10 cellular contexts compared by ENCODE assay signal in genomic region chr12:107122452-107122958, GRCh38. TPM values are rescaled to one million over a fixed set of nuclear protein-coding genes. Genes with fewer than 3 reads are reported as not detected.
DNase-seq lines count a peak whose midpoint lies in the region; FAIRE-seq and TF ChIP-seq lines count a peak whose summit lies in the region.
"Had no signal": no experiment of that assay in that cellular context is flagged by ENCODE, and none has a peak within 500 bp of the region (broad histone marks: within the 10 kb centered on the region; RNA-seq: fewer than 3 reads in every experiment).

No MANE protein-coding gene starts in this region.

- TF ChIP-seq POLR2A in H1 (IDR thresholded peaks at IDR 0.05; ENCODE audit: control extremely low read depth in 1 of 2, low read depth in 2 of 2, low read length in 2 of 2) = no peak

- H3K27ac ChIP-seq in H1 (ENCODE audit: low read depth, low read length) = no peak overlapping the region
- H3K27ac ChIP-seq: 22Rv1 had no signal

- H3K79me1 ChIP-seq in H1 (ENCODE audit: low read depth, low read length) = no peaks in the 10 kb centered on the region

- POLR2A ChIA-PET in H1 (lab: Charles Lee; ENCODE audit: partially characterized antibody) = no interaction called here

- H2BK15ac ChIP-seq in H1 (ENCODE audit: low read length) = no peak overlapping the region

- no peak overlapping the region for H2AK5ac ChIP-seq in H1 (ENCODE audit: low read depth, low read length)

- H3K9me3 ChIP-seq in H1 (ENCODE audit: insufficient read depth in 2 of 2, low read depth in 1 of 2, low read length in 1 of 2) = no peaks in the 10 kb centered on the region

- no peak overlapping the region for H3K56ac ChIP-seq in H1 (replicated peaks; ENCODE audit: insufficient read length, low read depth, low read length)

- H4K20me1 ChIP-seq in H1 (replicated peaks in 1 of 2; ENCODE audit: control insufficient read depth in 1 of 2, insufficient read depth in 2 of 2, low read length in 2 of 2) = no peaks in the 10 kb centered on the region

- H3K4me2 ChIP-seq in H1 (ENCODE audit: insufficient read depth in 1 of 2, low read depth in 2 of 2, low read length in 2 of 2) = peak overlapping the region; percentile 16 to 35; a peak in 2 of 4 replicates

- H2BK12ac ChIP-seq in H1 (ENCODE audit: low read depth, low read length) = no peak overlapping the region

- peaks cover 0 to 8% (median 1%) of the 10 kb centered on the region in 4 experiments; a peak in 4 of 7 replicates for H3K4me1 ChIP-seq in H1 (replicated peaks in 1 of 4; ENCODE audit: control insufficient read depth in 3 of 4, insufficient read depth in 4 of 4, low read length in 3 of 4)

- H3K4ac ChIP-seq in H1 (replicated peaks; ENCODE audit: insufficient read length, low read depth, low read length) = no peak overlapping the region

- no peak overlapping the region for H4K91ac ChIP-seq in H1 (replicated peaks; ENCODE audit: insufficient read length, low read length)

- no peak for TF ChIP-seq CTCF in H1 (IDR thresholded peaks at IDR 0.05; ENCODE audit: control extremely low read depth in 1 of 3, insufficient read depth in 1 of 3, low read depth in 1 of 3, low read length in 3 of 3)

- H3K23me2 ChIP-seq in H1 (ENCODE audit: low read depth, low read length) = no peaks in the 10 kb centered on the region

- H2BK20ac ChIP-seq in H1 (ENCODE audit: low read length) = no peak overlapping the region

- H2BK120ac ChIP-seq in H1 (replicated peaks; ENCODE audit: low read depth, low read length) = no peak overlapping the region

- 62% methylated on average over 3 of the region's 3 CpGs; no CpG with 5 or more reads in 1 of the 2 experiments for WGBS in H1 (ENCODE audit: extremely low coverage in 1 of 2, insufficient coverage in 1 of 2, insufficient read length in 1 of 2, insufficient replicate concordance in 2 of 2, low coverage in 1 of 2, low lambda C conversion rate in 2 of 2, missing lambda C conversion rate in 1 of 2), 2 experiments

- H2AFZ ChIP-seq in H1 (ENCODE audit: low read length) = 0 out of 2 replicates have a peak overlapping the region, but pooled peaks have one; percentile 60

- H3K14ac ChIP-seq in H1 (ENCODE audit: insufficient read length) = no peak overlapping the region

- H3K36me3 ChIP-seq in H1 (ENCODE audit: control insufficient read depth in 2 of 4, insufficient read depth in 4 of 4, low read length in 3 of 4) = no peaks in the 10 kb centered on the region

- no peak overlapping the region for H2BK5ac ChIP-seq in H1 (ENCODE audit: low read depth, low read length)

- no peak for TF ChIP-seq RAD21 in H1 (IDR thresholded peaks at IDR 0.05 in 1 of 2, conservative IDR thresholded peaks at IDR 0.05 in 1 of 2; ENCODE audit: low read depth in 2 of 2, low read length in 2 of 2)

- FAIRE-seq in H1 (lab: Jason Lieb, UNC) = no peak

- no peak overlapping the region for H4K8ac ChIP-seq in H1 (ENCODE audit: extremely low read depth, insufficient read depth, low read length)

- H3K79me2 ChIP-seq in H1 (ENCODE audit: control insufficient read depth in 1 of 2, insufficient read depth in 2 of 2, low read length in 2 of 2) = no peaks in the 10 kb centered on the region

- peak overlapping the region in 1 of 4 experiments; percentile 25; a peak in 1 of 8 replicates for H3K4me3 ChIP-seq in H1 (ENCODE audit: extremely low read depth in 1 of 4, insufficient read depth in 2 of 4, low read depth in 3 of 4, low read length in 4 of 4)

- DNase-seq in NCI-H524 (lab: John Stamatoyannopoulos, UW) = peak; percentile 31 to 53
- no peak for DNase-seq in NCI-H524 treated with DMSO at 0.1 percent for 48 hours (lab: John Stamatoyannopoulos, UW)
- DNase-seq in H1 (ENCODE audit: low read depth in 1 of 2, low spot score in 2 of 2) = no peak
- peak; percentile 18 for DNase-seq in iPS-NIHi7 (ENCODE audit: extremely low spot score)
- no peak for DNase-seq in amniotic stem cell (lab: John Stamatoyannopoulos, UW)
- DNase-seq in DMS153 treated with DMSO at 0.1 percent for 48 hours (lab: John Stamatoyannopoulos, UW; ENCODE audit: unreplicated experiment) = no peak
- DNase-seq in islet precursor cell = no peak
- DNase-seq: CD8-positive, alpha-beta T cell; H9 had no signal

- no peak overlapping the region for H3K23ac ChIP-seq in H1 (ENCODE audit: insufficient read length)

- no peaks in the 10 kb centered on the region for H3K27me3 ChIP-seq in H1 (replicated peaks in 1 of 4; ENCODE audit: control insufficient read depth in 3 of 4, extremely low read depth in 1 of 4, insufficient read depth in 3 of 4, low read length in 3 of 4)

- CTCF ChIA-PET in H1 (lab: Charles Lee; ENCODE audit: partially characterized antibody) = interaction anchor here (0.6 to 2.5 kb wide), 7 partner anchors 13 to 490 kb away, joined by 3 to 10 read pairs (median 5); no protein-coding TSS in a partner anchor

- H3K18ac ChIP-seq in H1 (ENCODE audit: extremely low read depth, low read length) = no peak overlapping the region

- no peak for TF ChIP-seq EP300 in H1 (IDR thresholded peaks at IDR 0.05; ENCODE audit: borderline replicate concordance in 1 of 2, low read depth in 2 of 2, low read length in 2 of 2)

- H3K9ac ChIP-seq in H1 (replicated peaks in 1 of 4; ENCODE audit: extremely low read depth in 1 of 4, low read depth in 3 of 4, low read length in 3 of 4) = no peak overlapping the region

- no peak overlapping the region for H4K5ac ChIP-seq in H1 (ENCODE audit: insufficient read length, low read depth, low read length)

TF ChIP-seq in H1, 55 proteins besides CTCF, POLR2A, EP300 and RAD21:
- no peak for TF ChIP-seq BRCA1 (IDR thresholded peaks at IDR 0.05; ENCODE audit: low read depth, low read length)
- TF ChIP-seq POLR2AphosphoS5 (IDR thresholded peaks at IDR 0.05; ENCODE audit: low read depth, low read length) = no peak
- TF ChIP-seq SP2 (IDR thresholded peaks at IDR 0.05; ENCODE audit: low read length) = no peak

RNA-seq across cellular contexts. Expression of gene CRY1, which starts 29.2 kb away (rescaled TPM):
- 25.1 TPM in 2 replicates for total RNA-seq in H1 (2021; fragmentation: NEBNext Ultra II Directional; extraction: Animal tissue kit (Norgen Biotek cat#: 25700))
- 13.6 and 20.4 TPM in 2 replicates for polyA plus RNA-seq in H1 (2011; rRNA removed)
- 9.9 TPM for polyA plus RNA-seq in H1 (2011; cell fraction: cytosol; rRNA removed)
- polyA plus RNA-seq in H1 (2011; cell fraction: nucleus; rRNA removed) = 13.8 TPM
- 10.0 to 10.6 TPM (median 10.3 TPM) in 4 replicates for polyA plus RNA-seq in H1 (2012, experiment 1 of 2)
- 2.0 TPM for polyA plus RNA-seq in H1 (2012, experiment 2 of 2)
- 15.1 TPM for polyA plus RNA-seq in H1 (2013, experiment 1 of 2)
- polyA plus RNA-seq in H1 (2013, experiment 2 of 2) = 14.4 TPM
- 8.5 and 9.7 TPM in 2 replicates for polyA minus RNA-seq in H1 (2011; rRNA and poly(A)+ RNA removed)
- polyA minus RNA-seq in H1 (2011; cell fraction: cytosol; rRNA and poly(A)+ RNA removed) = 12.1 TPM
- polyA minus RNA-seq in H1 (2011; cell fraction: nucleus; rRNA and poly(A)+ RNA removed) = 21.3 TPM

Comparison
In these comparisons a context has a peak if more than half of its experiments do, and no peak if none do; other contexts are left out.
1. DNase-seq: peak in NCI-H524 (2 of 2) and iPS-NIHi7 (single experiment); none in NCI-H524 treated with DMSO at 0.1 percent for 48 hours (single experiment), H1 (0 of 2), amniotic stem cell (single experiment), DMS153 treated with DMSO at 0.1 percent for 48 hours (single experiment) and islet precursor cell (single experiment).